16 cellular contexts compared by ENCODE assay signal in the genomic region with DNA sequence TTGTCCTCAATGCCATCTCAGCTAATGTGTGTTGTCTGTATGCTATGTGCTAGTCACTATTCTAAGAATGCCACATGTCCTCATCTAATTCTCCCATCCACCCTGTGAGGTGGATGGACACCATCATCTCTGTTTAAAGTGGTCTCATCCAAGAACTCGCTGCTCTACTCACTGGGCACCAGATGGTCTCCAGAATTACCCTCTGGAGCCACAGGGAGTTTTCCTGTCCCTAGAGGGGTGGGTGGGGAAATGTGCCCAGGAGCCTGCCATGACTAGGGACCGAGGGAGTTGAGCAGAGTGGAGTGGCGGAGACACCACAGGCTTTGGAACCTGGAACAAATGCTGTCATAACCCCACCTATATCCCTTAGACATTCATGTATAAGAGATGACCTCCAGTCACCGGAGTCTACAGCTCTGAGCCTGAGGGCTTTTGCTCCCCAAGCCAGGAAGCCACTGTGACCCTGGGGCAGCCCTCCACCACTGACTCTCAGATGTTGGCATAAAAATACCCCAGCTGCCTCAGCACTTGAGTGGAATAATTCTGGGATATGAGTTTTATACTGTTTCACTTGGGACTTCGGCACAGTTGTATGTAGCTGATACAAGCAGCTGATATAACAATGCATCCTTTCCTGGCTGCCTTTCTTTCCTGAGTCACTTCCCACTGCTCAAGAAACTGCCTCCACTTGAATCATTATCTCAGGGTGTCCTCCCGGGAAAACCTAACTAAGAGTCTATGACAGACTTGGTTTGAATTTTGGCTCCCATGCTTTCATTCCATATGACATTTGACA.
DNase-seq lines count a peak whose midpoint lies in the region; ATAC-seq and TF ChIP-seq lines count a peak whose summit lies in the region.
"Had no signal": no experiment of that assay in that cellular context is flagged by ENCODE, and none has a peak within 500 bp of the region (broad histone marks: within the 10 kb centered on the region; RNA-seq: fewer than 3 reads in every experiment).

No MANE protein-coding gene starts in this region.

- TF ChIP-seq CTCF in endothelial cell (IDR thresholded peaks at IDR 0.05; ENCODE audit: unreplicated experiment) = no peak

- H3K4me1 Mint-ChIP-seq in stimulated activated naive CD8-positive, alpha-beta T cell treated with anti-CD3 and anti-CD28 coated beads, Interleukin-15, amount 100 ng/mL, for 72 hours = no peaks in the 10 kb centered on the region
- H3K4me1 Mint-ChIP-seq in endothelial cell (ENCODE audit: unreplicated experiment) = peaks cover 29% of the 10 kb centered on the region
- no peaks in the 10 kb centered on the region for H3K4me1 Mint-ChIP-seq in stimulated activated effector memory CD8-positive, alpha-beta T cell treated with anti-CD3 and anti-CD28 coated beads, Interleukin-12 subunit alpha, Interleukin-12 subunit beta, amount 100 ng/mL, for 72 hours
- H3K4me1 Mint-ChIP-seq: CD4-positive, CD25-positive, alpha-beta regulatory T cell had no signal

- H3K4me3 Mint-ChIP-seq in stimulated activated naive CD8-positive, alpha-beta T cell treated with anti-CD3 and anti-CD28 coated beads, Interleukin-15, amount 100 ng/mL, for 72 hours = no peak overlapping the region
- H3K4me3 Mint-ChIP-seq in endothelial cell (ENCODE audit: unreplicated experiment) = no peak overlapping the region
- H3K4me3 Mint-ChIP-seq in stimulated activated effector memory CD8-positive, alpha-beta T cell treated with anti-CD3 and anti-CD28 coated beads, Interleukin-12 subunit alpha, Interleukin-12 subunit beta, amount 100 ng/mL, for 72 hours = no peak overlapping the region
- H3K4me3 Mint-ChIP-seq: CD4-positive, CD25-positive, alpha-beta regulatory T cell had no signal

- H3K27ac Mint-ChIP-seq in stimulated activated naive CD8-positive, alpha-beta T cell treated with anti-CD3 and anti-CD28 coated beads, Interleukin-15, amount 100 ng/mL, for 72 hours = no peak overlapping the region
- H3K27ac Mint-ChIP-seq in endothelial cell (ENCODE audit: unreplicated experiment) = peak overlapping the region; percentile 79
- H3K27ac Mint-ChIP-seq in stimulated activated effector memory CD8-positive, alpha-beta T cell treated with anti-CD3 and anti-CD28 coated beads, Interleukin-12 subunit alpha, Interleukin-12 subunit beta, amount 100 ng/mL, for 72 hours = no peak overlapping the region

- H3K36me3 Mint-ChIP-seq in endothelial cell (ENCODE audit: low read depth, unreplicated experiment) = no peaks in the 10 kb centered on the region
- H3K36me3 Mint-ChIP-seq in stimulated activated effector memory CD8-positive, alpha-beta T cell treated with anti-CD3 and anti-CD28 coated beads, Interleukin-12 subunit alpha, Interleukin-12 subunit beta, amount 100 ng/mL, for 72 hours = no peaks in the 10 kb centered on the region
- H3K36me3 Mint-ChIP-seq: CD4-positive, CD25-positive, alpha-beta regulatory T cell had no signal

- no peak overlapping the region for H3K4me3 ChIP-seq in mesodermal cell (ENCODE audit: extremely low read depth, insufficient read depth, low read length, poor library complexity, severe bottlenecking)
- H3K4me3 ChIP-seq: BLaER1 treated with 17β-estradiol and CSF1 and Interleukin-3, amounts not matched to agents 10 nM and 100 nM; GM12878; HAP-1 had no signal

- H3K27ac ChIP-seq in mesodermal cell (ENCODE audit: low read depth, low read length, severe bottlenecking) = peak overlapping the region; percentile 73
- H3K27ac ChIP-seq: BLaER1 treated with 17β-estradiol and CSF1 and Interleukin-3, amounts not matched to agents 10 nM and 100 nM had no signal

- no peaks in the 10 kb centered on the region for H3K27me3 Mint-ChIP-seq in stimulated activated naive CD8-positive, alpha-beta T cell treated with anti-CD3 and anti-CD28 coated beads, Interleukin-15, amount 100 ng/mL, for 72 hours
- no peaks in the 10 kb centered on the region for H3K27me3 Mint-ChIP-seq in endothelial cell (ENCODE audit: unreplicated experiment)
- H3K27me3 Mint-ChIP-seq: CD4-positive, CD25-positive, alpha-beta regulatory T cell had no signal

- no peak for DNase-seq in stimulated activated naive CD8-positive, alpha-beta T cell treated with anti-CD3 and anti-CD28 coated beads, Interleukin-15, amount 100 ng/mL, for 72 hours
- no peak for DNase-seq in stimulated activated naive CD8-positive, alpha-beta T cell treated with anti-CD3 and anti-CD28 coated beads, Interleukin-15, Interleukin-2, amounts not matched to agents 100 U/mL and 50 U/mL, for 24 hours
- DNase-seq in endothelial cell (ENCODE audit: low spot score) (no peak), NCI-H1694 (lab: John Stamatoyannopoulos, UW) (no peak)
- DNase-seq in stimulated activated effector memory CD8-positive, alpha-beta T cell treated with anti-CD3 and anti-CD28 coated beads, Interleukin-12 subunit alpha, Interleukin-12 subunit beta, amount 100 ng/mL, for 72 hours (ENCODE audit: low spot score in 2 of 2) = no peak
- no peak for DNase-seq in activated CD4-positive, alpha-beta T cell treated with anti-CD3 and anti-CD28 coated beads for 1 hour
- DNase-seq: 8988T; Calu3; CD4-positive, CD25-positive, alpha-beta regulatory T cell; DMS 273 treated with DMSO at 0.1 percent for 48 hours; GOT3 had no signal

- ATAC-seq in stimulated activated naive CD8-positive, alpha-beta T cell treated with anti-CD3 and anti-CD28 coated beads, Interleukin-15, amount 100 ng/mL, for 72 hours = peak; percentile 28
- no peak for ATAC-seq in stimulated activated naive CD8-positive, alpha-beta T cell treated with anti-CD3 and anti-CD28 coated beads, Interleukin-15, Interleukin-2, amounts not matched to agents 100 U/mL and 50 U/mL, for 24 hours
- ATAC-seq in stimulated activated effector memory CD8-positive, alpha-beta T cell treated with anti-CD3 and anti-CD28 coated beads, Interleukin-12 subunit alpha, Interleukin-12 subunit beta, amount 100 ng/mL, for 72 hours = peak; percentile 33
- no peak for ATAC-seq in HG03520 (IDR thresholded peaks at IDR 0.05; ENCODE audit: unreplicated experiment)
- ATAC-seq: GM12878 had no signal

- H3K36me3 ChIP-seq in mesodermal cell (ENCODE audit: control insufficient read depth, insufficient read depth, low read length) = no peaks in the 10 kb centered on the region
- H3K36me3 ChIP-seq: BLaER1 treated with 17β-estradiol and CSF1 and Interleukin-3, amounts not matched to agents 10 nM and 100 nM; HAP-1 had no signal

- H3K9me3 ChIP-seq in mesodermal cell (ENCODE audit: control insufficient read depth, low read length) = no peaks in the 10 kb centered on the region
- H3K9me3 ChIP-seq: HAP-1 had no signal

- no peaks in the 10 kb centered on the region for H3K9me3 Mint-ChIP-seq in stimulated activated naive CD8-positive, alpha-beta T cell treated with anti-CD3 and anti-CD28 coated beads, Interleukin-15, amount 100 ng/mL, for 72 hours
- H3K9me3 Mint-ChIP-seq in endothelial cell (ENCODE audit: unreplicated experiment) = no peaks in the 10 kb centered on the region
- no peaks in the 10 kb centered on the region for H3K9me3 Mint-ChIP-seq in stimulated activated effector memory CD8-positive, alpha-beta T cell treated with anti-CD3 and anti-CD28 coated beads, Interleukin-12 subunit alpha, Interleukin-12 subunit beta, amount 100 ng/mL, for 72 hours
- H3K9me3 Mint-ChIP-seq: CD4-positive, CD25-positive, alpha-beta regulatory T cell had no signal

- 68 to 71% methylated on average over 3 of the region's 6 CpGs for WGBS in mesodermal cell (ENCODE audit: insufficient coverage in 2 of 2), 2 experiments

- H3K4me1 ChIP-seq in mesodermal cell (ENCODE audit: control insufficient read depth, insufficient read depth, low read length, poor library complexity, severe bottlenecking) = no peaks in the 10 kb centered on the region

Comparison
In these comparisons a context has a peak if more than half of its experiments do, and no peak if none do; other contexts are left out.
1. ATAC-seq: peak in stimulated activated naive CD8-positive, alpha-beta T cell treated with anti-CD3 and anti-CD28 coated beads, Interleukin-15, amount 100 ng/mL, for 72 hours (single experiment) and stimulated activated effector memory CD8-positive, alpha-beta T cell treated with anti-CD3 and anti-CD28 coated beads, Interleukin-12 subunit alpha, Interleukin-12 subunit beta, amount 100 ng/mL, for 72 hours (single experiment); none in stimulated activated naive CD8-positive, alpha-beta T cell treated with anti-CD3 and anti-CD28 coated beads, Interleukin-15, Interleukin-2, amounts not matched to agents 100 U/mL and 50 U/mL, for 24 hours (single experiment) and HG03520 (single experiment).